ENCODE assay signal across 12 cellular contexts in the genomic region with DNA sequence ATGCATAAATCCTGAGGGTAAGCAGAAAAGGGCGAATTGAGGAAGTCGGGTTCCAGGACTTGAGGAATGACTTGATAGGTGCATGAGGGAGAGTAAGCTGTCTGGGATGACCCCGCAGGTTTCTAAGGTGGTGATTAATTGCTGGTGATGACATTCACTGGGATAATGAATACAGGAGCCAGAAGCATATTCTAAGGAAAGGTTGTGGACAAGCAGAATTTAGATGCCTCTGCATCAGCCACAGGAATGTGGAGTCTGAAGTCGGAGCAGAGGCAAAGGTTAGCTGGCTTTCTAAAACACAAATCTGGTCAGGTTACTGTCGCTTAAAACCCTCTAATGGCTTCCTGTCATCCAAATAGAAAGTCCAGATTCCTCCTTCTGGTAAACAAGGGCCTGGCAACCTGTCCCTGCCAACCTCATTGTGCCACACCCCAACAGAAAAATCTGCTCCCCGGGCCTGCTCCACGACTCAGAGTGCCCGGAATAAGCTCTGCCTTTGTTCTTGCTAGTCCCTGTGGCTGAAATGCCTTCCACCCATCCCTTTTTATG. TPM values are rescaled to one million over a fixed set of nuclear protein-coding genes. Genes with fewer than 3 reads are reported as not detected.
DNase-seq lines count a peak whose midpoint lies in the region; ATAC-seq and TF ChIP-seq lines count a peak whose summit lies in the region.
"Had no signal": no experiment of that assay in that cellular context is flagged by ENCODE, and none has a peak within 500 bp of the region (broad histone marks: within the 10 kb centered on the region; RNA-seq: fewer than 3 reads in every experiment).

No MANE protein-coding gene starts in this region.

- TF ChIP-seq CTCF in cardiac muscle cell (IDR thresholded peaks at IDR 0.05; ENCODE audit: low read depth, low read length) (no peak), heart right ventricle (IDR thresholded peaks at IDR 0.05) (no peak), left lung (IDR thresholded peaks at IDR 0.05) (no peak), esophagus muscularis mucosa (IDR thresholded peaks at IDR 0.05) (no peak)

- no peak for ATAC-seq in heart right ventricle
- ATAC-seq in left lung = peak; percentile 30
- ATAC-seq: T-cell had no signal

- intact Hi-C loops in heart right ventricle (cut with DNase I) (loop anchor here in 1 of 10 donors (10.0 kb wide), 1 partner anchor 177 kb away; a partner anchor contains a TSS), left lung (cut with DNase I) (no loop called here), esophagus muscularis mucosa (cut with DNase I) (no loop called here)

- H3K36me3 ChIP-seq in cardiac muscle cell (peaks cover 11% of the 10 kb centered on the region), heart right ventricle (peaks cover 0 to 44% (median 4%) of the 10 kb centered on the region in 9 donors), left lung (peaks cover 0 to 36% of the 10 kb centered on the region in 2 donors), esophagus muscularis mucosa (peaks cover 8 to 45% (median 44%) of the 10 kb centered on the region in 4 donors)

- TF ChIP-seq POLR2A in esophagus muscularis mucosa (IDR thresholded peaks at IDR 0.05; ENCODE audit: low read depth) = no peak

- H3K27ac ChIP-seq in cardiac muscle cell (peak overlapping the region; percentile 73), heart right ventricle (peak overlapping the region in 1 of 10 donors; percentile 33), left lung (no peak overlapping the region), esophagus muscularis mucosa (replicated peaks in 1 of 4) (no peak overlapping the region)
- H3K27ac ChIP-seq: thyroid gland had no signal

- peaks cover 22% of the 10 kb centered on the region for H3K4me1 ChIP-seq in cardiac muscle cell (ENCODE audit: low read depth)
- H3K4me1 ChIP-seq in heart right ventricle = peaks cover 0 to 50% (median 27%) of the 10 kb centered on the region in 9 donors
- peaks cover 3 to 7% of the 10 kb centered on the region in 2 donors for H3K4me1 ChIP-seq in left lung
- H3K4me1 ChIP-seq in esophagus muscularis mucosa = peaks cover 8 to 23% (median 18%) of the 10 kb centered on the region in 4 donors

- no peak for TF ChIP-seq EP300 in esophagus muscularis mucosa (IDR thresholded peaks at IDR 0.05)

- H3K27me3 ChIP-seq in cardiac muscle cell (no peaks in the 10 kb centered on the region), heart right ventricle (no peaks in the 10 kb centered on the region), left lung (no peaks in the 10 kb centered on the region), esophagus muscularis mucosa (no peaks in the 10 kb centered on the region)
- H3K27me3 ChIP-seq: thyroid gland had no signal

- peak in 1 of 2 donors; percentile 54 for DNase-seq in cardiac muscle cell (ENCODE audit: low read depth in 1 of 2, low spot score in 1 of 2)
- DNase-seq in heart right ventricle = no peak
- DNase-seq in left lung = no peak
- no peak for DNase-seq in esophagus muscularis mucosa (ENCODE audit: extremely low spot score)
- no peak for DNase-seq in SW 1271 (lab: John Stamatoyannopoulos, UW)
- no peak for DNase-seq in OCI-M1 (lab: John Stamatoyannopoulos, UW)
- DNase-seq: 8988T, NCI-H1092 treated with DMSO at 0.1 percent for 48 hours, NCI-H748 treated with DMSO at 0.1 percent for 48 hours, retina, T-cell, thyroid gland had no signal

- WGBS in heart right ventricle, 2 donors = 76 to 81% methylated on average over 8 of the region's 8 CpGs
- WGBS in esophagus muscularis mucosa = 77% methylated on average over 8 of the region's 8 CpGs

- no peak overlapping the region for H3K4me3 ChIP-seq in cardiac muscle cell
- H3K4me3 ChIP-seq in heart right ventricle = no peak overlapping the region
- H3K4me3 ChIP-seq in left lung = no peak overlapping the region
- H3K4me3 ChIP-seq in esophagus muscularis mucosa = no peak overlapping the region
- H3K4me3 ChIP-seq: thyroid gland had no signal

- H3K9me3 ChIP-seq in cardiac muscle cell (ENCODE audit: low read depth) (no peaks in the 10 kb centered on the region), heart right ventricle (no peaks in the 10 kb centered on the region), left lung (no peaks in the 10 kb centered on the region), esophagus muscularis mucosa (no peaks in the 10 kb centered on the region)
- H3K9me3 ChIP-seq: thyroid gland had no signal

RNA-seq across cellular contexts. Expression of a gene that starts 11.4 kb away (rescaled TPM):
- total RNA-seq in cardiac muscle cell = 38.9 and 48.5 TPM in 2 replicates
- polyA plus RNA-seq in cardiac muscle cell = 46.9 and 66.3 TPM in 2 replicates
- total RNA-seq in heart right ventricle = 10 to 100 TPM; 24.7 to 53.4 (median 28.0) TPM
- 10 to 100 TPM; 41.5 to 48.6 TPM for polyA plus RNA-seq in heart right ventricle
- total RNA-seq in left lung = 100 to 1,000 TPM in 1 of 2 donors, 10 to 100 TPM in 1; 84.6 to 105 TPM
- total RNA-seq in esophagus muscularis mucosa = 10 to 100 TPM; 26.7 to 47.7 (median 35.3) TPM

RNA-seq across cellular contexts. Expression of a gene that starts 30.1 kb away (rescaled TPM):
- total RNA-seq in cardiac muscle cell (52.0 and 52.5 TPM in 2 replicates), heart right ventricle (10 to 100 TPM in 6 of 10 donors, 1 to 10 TPM in 4; 7.9 to 16.8 (median 11.7) TPM), left lung (10 to 100 TPM; 12.0 to 20.6 TPM), esophagus muscularis mucosa (10 to 100 TPM; 19.5 to 29.2 (median 24.1) TPM)
- polyA plus RNA-seq in cardiac muscle cell (67.0 and 77.7 TPM in 2 replicates), heart right ventricle (1 to 10 TPM; 4.2 to 6.5 TPM)

RNA-seq across cellular contexts. Expression of a gene that starts 50.1 kb away (rescaled TPM):
- total RNA-seq in cardiac muscle cell (289 and 303 TPM in 2 replicates), heart right ventricle (100 to 1,000 TPM; 342 to 457 (median 388) TPM), left lung (100 to 1,000 TPM; 294 to 407 TPM), esophagus muscularis mucosa (100 to 1,000 TPM; 200 to 352 (median 243) TPM)
- polyA plus RNA-seq in cardiac muscle cell (768 and 779 TPM in 2 replicates), heart right ventricle (100 to 1,000 TPM; 336 to 456 TPM)

RNA-seq across cellular contexts. Expression of a gene that starts 50.9 kb away (rescaled TPM):
- total RNA-seq in cardiac muscle cell = 75.9 and 143 TPM in 2 replicates
- polyA plus RNA-seq in cardiac muscle cell = 212 TPM in 2 replicates
- total RNA-seq in heart right ventricle = 10 to 100 TPM; 34.9 to 62.0 (median 47.2) TPM
- polyA plus RNA-seq in heart right ventricle = 10 to 100 TPM; 23.0 to 68.8 TPM
- total RNA-seq in left lung = 10 to 100 TPM; 13.5 to 23.5 TPM
- 10 to 100 TPM in 3 of 4 donors, 1 to 10 TPM in 1; 9.3 to 23.0 (median 13.4) TPM for total RNA-seq in esophagus muscularis mucosa

RNA-seq across cellular contexts. Expression of a gene that starts 57.1 kb away (rescaled TPM):
- 18.5 and 20.2 TPM in 2 replicates for total RNA-seq in cardiac muscle cell
- 12.2 and 15.6 TPM in 2 replicates for polyA plus RNA-seq in cardiac muscle cell
- 10 to 100 TPM in 7 of 10 donors, 1 to 10 TPM in 3; 6.8 to 53.2 (median 12.2) TPM for total RNA-seq in heart right ventricle
- 10 to 100 TPM; 40.8 to 41.0 TPM for polyA plus RNA-seq in heart right ventricle
- total RNA-seq in left lung = 100 to 1,000 TPM; 151 to 161 TPM
- total RNA-seq in esophagus muscularis mucosa = 100 to 1,000 TPM; 126 to 288 (median 168) TPM
